In the genomic region with DNA sequence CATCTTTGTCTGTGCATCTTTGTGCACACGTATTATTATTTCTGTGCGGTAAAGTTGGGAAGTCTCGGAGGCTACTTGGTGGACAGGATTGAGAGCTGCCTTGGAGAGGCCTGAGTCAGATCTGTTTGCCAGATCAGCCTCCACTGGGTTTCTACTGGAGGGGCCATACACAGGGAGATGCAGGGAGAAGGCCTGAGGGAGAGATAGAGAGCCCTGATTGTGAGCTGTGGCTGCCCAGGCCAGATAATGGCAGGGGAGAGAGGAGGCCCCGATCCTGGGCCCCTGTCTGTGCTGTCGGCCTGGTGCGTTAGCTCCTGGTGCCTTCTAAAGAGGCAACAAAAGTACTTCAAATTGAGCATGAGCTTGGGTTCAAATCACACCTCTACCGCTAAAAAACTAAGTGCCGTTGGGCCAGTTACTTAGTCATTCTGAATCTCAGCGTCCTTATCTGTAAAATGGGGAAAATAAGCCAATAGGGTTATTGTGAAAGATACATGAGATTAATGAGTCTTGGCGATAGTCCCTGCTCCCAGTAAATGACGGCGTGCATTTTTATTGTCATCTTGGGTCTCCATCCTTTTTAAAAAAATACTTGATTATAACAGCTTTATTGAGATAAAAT, we compare ENCODE assay signal across 2 cellular contexts.
TF ChIP-seq lines count a peak whose summit lies in the region.

No MANE protein-coding gene starts in this region.

TF ChIP-seq in A549, 52 proteins besides CTCF, POLR2A, EP300 and RAD21:
- TF ChIP-seq PHF8 (IDR thresholded peaks at IDR 0.05; ENCODE audit: borderline replicate concordance, low read depth) = no peak
- TF ChIP-seq CHD2 (IDR thresholded peaks at IDR 0.05; ENCODE audit: low read length, partially characterized antibody) = no peak
- TF ChIP-seq, protein P1, sequence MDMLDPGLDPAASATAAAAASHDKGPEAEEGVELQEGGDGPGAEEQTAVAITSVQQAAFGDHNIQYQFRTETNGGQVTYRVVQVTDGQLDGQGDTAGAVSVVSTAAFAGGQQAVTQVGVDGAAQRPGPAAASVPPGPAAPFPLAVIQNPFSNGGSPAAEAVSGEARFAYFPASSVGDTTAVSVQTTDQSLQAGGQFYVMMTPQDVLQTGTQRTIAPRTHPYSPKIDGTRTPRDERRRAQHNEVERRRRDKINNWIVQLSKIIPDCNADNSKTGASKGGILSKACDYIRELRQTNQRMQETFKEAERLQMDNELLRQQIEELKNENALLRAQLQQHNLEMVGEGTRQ (IDR thresholded peaks at IDR 0.05) = no peak
- TF ChIP-seq HOXA7 (CRISPR knock-in tag; IDR thresholded peaks at IDR 0.05) = no peak
- TF ChIP-seq HEYL (CRISPR knock-in tag; IDR thresholded peaks at IDR 0.05) = no peak
- no peak for TF ChIP-seq ELK1 (IDR thresholded peaks at IDR 0.05; ENCODE audit: low read depth, low read length)
- TF ChIP-seq CBX8 (IDR thresholded peaks at IDR 0.05) = no peak

TF ChIP-seq in IMR-90, 13 proteins besides CTCF, POLR2A, EP300 and RAD21:
- no peak for TF ChIP-seq MXI1 (IDR thresholded peaks at IDR 0.05; ENCODE audit: borderline replicate concordance, low read depth, low read length)
- TF ChIP-seq BHLHE40 (IDR thresholded peaks at IDR 0.05; ENCODE audit: low read depth, low read length) = no peak
- TF ChIP-seq CEBPB (IDR thresholded peaks at IDR 0.05; ENCODE audit: low read depth, low read length) = no peak
